Comparison of ENCODE assay signal across 31 cellular contexts in the genomic region with DNA sequence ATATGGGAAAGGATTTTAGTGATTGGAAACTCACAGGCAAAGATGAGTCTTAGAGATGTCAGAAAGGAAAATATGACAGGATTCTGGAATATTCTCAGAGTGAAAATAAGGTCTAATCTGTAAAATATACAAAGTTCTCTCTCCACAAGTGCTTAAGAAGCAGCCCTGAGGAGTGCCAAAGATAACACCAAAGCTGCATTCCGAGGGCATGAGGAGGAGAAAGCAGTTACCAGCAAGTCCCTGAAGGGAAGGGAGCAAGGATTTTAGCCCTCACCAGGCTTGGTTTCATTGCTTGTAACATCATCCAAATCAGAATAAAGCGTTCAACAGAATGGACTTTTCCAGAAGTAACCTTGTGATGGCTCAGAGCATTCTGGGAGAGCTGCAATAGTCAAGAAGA. TPM values are rescaled to one million over a fixed set of nuclear protein-coding genes. Genes with fewer than 3 reads are reported as not detected.
DNase-seq lines count a peak whose midpoint lies in the region; FAIRE-seq and TF ChIP-seq lines count a peak whose summit lies in the region.
"Had no signal": no experiment of that assay in that cellular context is flagged by ENCODE, and none has a peak within 500 bp of the region (broad histone marks: within the 10 kb centered on the region; RNA-seq: fewer than 3 reads in every experiment).

No MANE protein-coding gene starts in this region.

- DNase-seq in HT1080 (ENCODE audit: low read depth) (peak; percentile 36), astrocyte of the spinal cord (ENCODE audit: low read depth, low spot score) (peak; percentile 64), mesendoderm (peak; percentile 18), RCC 7860 (ENCODE audit: low spot score) (no peak), H4 (ENCODE audit: low spot score) (no peak), NCI-H446 (lab: John Stamatoyannopoulos, UW) (no peak), COR-L47 (lab: John Stamatoyannopoulos, UW) (no peak)
- DNase-seq: activated CD4-positive, alpha-beta T cell treated with anti-CD3 and anti-CD28 coated beads for 4 hours; activated naive CD4-positive, alpha-beta T cell treated with anti-CD3 and anti-CD28 coated beads for 36 hours; activated T-cell treated with anti-CD3 and anti-CD28 coated beads, Interleukin-2, amount 50 U/mL, for 4 hours; anterior cingulate cortex; C1 segment of cervical spinal cord; effector memory CD8-positive, alpha-beta T cell; esophagus squamous epithelium; HCEC 1CT; heart left ventricle; MV-4-11; natural killer cell; NCI-H1694 treated with DMSO at 0.1 percent for 48 hours; NCI-H748 treated with DMSO at 0.1 percent for 48 hours; pancreas; T-helper 1 cell had no signal

- no peak for TF ChIP-seq CTCF in astrocyte of the spinal cord (IDR thresholded peaks at IDR 0.05; ENCODE audit: low read depth, low read length)

- H3K4me1 ChIP-seq in ACC112 (ENCODE audit: control insufficient read depth, insufficient read depth, low read length, unreplicated experiment) (peaks cover 35% of the 10 kb centered on the region), mesendoderm (ENCODE audit: control insufficient read depth, low read depth, low read length) (no peaks in the 10 kb centered on the region)
- H3K4me1 ChIP-seq: A549, esophagus squamous epithelium, heart left ventricle, pancreas, right atrium auricular region had no signal

- no peaks in the 10 kb centered on the region for H3K79me1 ChIP-seq in mesendoderm (ENCODE audit: low read length)

- H3K36me3 ChIP-seq in ACC112 (ENCODE audit: insufficient read depth, low read length): no peaks in the 10 kb centered on the region
- no peaks in the 10 kb centered on the region for H3K36me3 ChIP-seq in mesendoderm (ENCODE audit: control insufficient read depth, insufficient read depth, low read length)
- H3K36me3 ChIP-seq: esophagus squamous epithelium, heart left ventricle, pancreas, right atrium auricular region had no signal

- H3K18ac ChIP-seq in mesendoderm (ENCODE audit: low read length): no peak overlapping the region

- peak overlapping the region; percentile 7; the same call in 1 of the 2 replicates for H3K4me3 ChIP-seq in ACC112 (ENCODE audit: low read depth, low read length)
- no peak overlapping the region for H3K4me3 ChIP-seq in astrocyte of the spinal cord (ENCODE audit: low read depth, low read length)
- H3K4me3 ChIP-seq in mesendoderm (ENCODE audit: low read length): no peak overlapping the region
- H3K4me3 ChIP-seq: A549, esophagus squamous epithelium, heart left ventricle, K562, pancreas, right atrium auricular region had no signal

- H2AFZ ChIP-seq in ACC112 (ENCODE audit: low read length, unreplicated experiment): peak overlapping the region; percentile 81

- H3K56ac ChIP-seq in mesendoderm (ENCODE audit: low read length): no peak overlapping the region

- WGBS in mesendoderm (ENCODE audit: extremely low coverage, insufficient coverage, low lambda C conversion rate): no CpG with 5 or more reads among the region's 2 CpGs

- H3K79me2 ChIP-seq in ACC112 (ENCODE audit: control insufficient read depth, insufficient read depth, low read length, unreplicated experiment): no peaks in the 10 kb centered on the region
- H3K79me2 ChIP-seq in mesendoderm (ENCODE audit: control insufficient read depth, insufficient read depth, low read length): no peaks in the 10 kb centered on the region

- peak overlapping the region; percentile 75 for H3K27ac ChIP-seq in ACC112 (ENCODE audit: low read depth, low read length)
- H3K27ac ChIP-seq in mesendoderm (ENCODE audit: low read depth, low read length): no peak overlapping the region
- H3K27ac ChIP-seq: A549, esophagus squamous epithelium, heart left ventricle, pancreas, right atrium auricular region had no signal

- no peak overlapping the region for H2BK15ac ChIP-seq in mesendoderm (replicated peaks; ENCODE audit: low read depth)

- no peak overlapping the region for H3K4ac ChIP-seq in mesendoderm (ENCODE audit: low read depth, low read length)

- no peaks in the 10 kb centered on the region for H3K27me3 ChIP-seq in ACC112 (ENCODE audit: insufficient read depth, low read length)
- no peaks in the 10 kb centered on the region for H3K27me3 ChIP-seq in mesendoderm (ENCODE audit: insufficient read depth, low read length, poor library complexity)
- H3K27me3 ChIP-seq: pancreas, right atrium auricular region had no signal

- H2AK5ac ChIP-seq in mesendoderm (ENCODE audit: low read length): no peak overlapping the region

- H3K9ac ChIP-seq in mesendoderm (ENCODE audit: low read length): no peak overlapping the region

- FAIRE-seq in RCC 7860 (lab: Jason Lieb, UNC): no peak
- FAIRE-seq: A549, colon, K562, pancreas had no signal

- no peak overlapping the region for H2BK5ac ChIP-seq in mesendoderm (ENCODE audit: low read length)

- no peak overlapping the region for H4K8ac ChIP-seq in mesendoderm (ENCODE audit: low read depth, low read length)

- no peak overlapping the region for H2BK120ac ChIP-seq in mesendoderm (ENCODE audit: low read depth, low read length)

- no peak overlapping the region for H4K5ac ChIP-seq in mesendoderm (ENCODE audit: low read length)

- no peak overlapping the region for H3K23ac ChIP-seq in mesendoderm (ENCODE audit: low read length)

- no peak overlapping the region for H3K4me2 ChIP-seq in mesendoderm (ENCODE audit: low read length)
- H3K4me2 ChIP-seq: A549 had no signal

- in situ Hi-C loops in astrocyte of the spinal cord (cut with HindIII; ENCODE audit: low sequenced_read_pairs): no loop called here

RNA-seq across cellular contexts. Expression of a gene that starts 31.4 kb away (rescaled TPM):
- 0.45 and 0.80 TPM in 2 replicates for total RNA-seq in HT1080 (2014; rRNA removed; shearing (Covaris generic))
- polyA plus RNA-seq in HT1080 (2015; cell fraction: cytosol; rRNA removed): 1.5 and 2.1 TPM in 2 replicates
- polyA plus RNA-seq in HT1080 (2015; cell fraction: nucleus; rRNA removed): 4.2 and 6.5 TPM in 2 replicates
- 0.21 TPM for polyA plus RNA-seq in mesendoderm (2013, experiment 1 of 2)
- 0.14 TPM for polyA plus RNA-seq in mesendoderm (2013, experiment 2 of 2)
- 1.7 and 5.3 TPM in 2 replicates for total RNA-seq in H4 (2014; rRNA removed; shearing (Covaris generic))
- total RNA-seq: activated CD8-positive, alpha-beta memory T cell treated with anti-CD3 and anti-CD28 coated beads for 36 hours; activated naive CD4-positive, alpha-beta T cell treated with anti-CD3 and anti-CD28 coated beads for 36 hours; activated T-cell treated with anti-CD3 and anti-CD28 coated beads, Interleukin-2, amount 50 U/mL, for 4 hours; esophagus squamous epithelium; G401; K562; left lobe of liver; natural killer cell; pancreas; right atrium auricular region; Right ventricle myocardium inferior had no signal
- polyA plus RNA-seq: A549, heart left ventricle, K562 had no signal

RNA-seq across cellular contexts. Expression of a gene that starts 50.6 kb away (rescaled TPM):
- 0.23 and 1.3 TPM in 2 replicates for total RNA-seq in HT1080 (2014; rRNA removed; shearing (Covaris generic))
- polyA plus RNA-seq in HT1080 (2015; cell fraction: cytosol; rRNA removed): 2.1 and 2.3 TPM in 2 replicates
- polyA plus RNA-seq in HT1080 (2015; cell fraction: nucleus; rRNA removed): 1.8 and 4.2 TPM in 2 replicates
- 0.29 TPM for polyA plus RNA-seq in mesendoderm (2013, experiment 1 of 2)
- 0.42 TPM for polyA plus RNA-seq in mesendoderm (2013, experiment 2 of 2)
- total RNA-seq in H4 (2014; rRNA removed; shearing (Covaris generic)): 0.35 and 0.51 TPM in 2 replicates
- total RNA-seq: activated CD8-positive, alpha-beta memory T cell treated with anti-CD3 and anti-CD28 coated beads for 36 hours; activated naive CD4-positive, alpha-beta T cell treated with anti-CD3 and anti-CD28 coated beads for 36 hours; activated T-cell treated with anti-CD3 and anti-CD28 coated beads, Interleukin-2, amount 50 U/mL, for 4 hours; G401; K562; left lobe of liver; natural killer cell; pancreas; right atrium auricular region; Right ventricle myocardium inferior had no signal
- polyA plus RNA-seq: A549, K562 had no signal

Comparison
In these comparisons a context has a peak if more than half of its experiments do, and no peak if none do; other contexts are left out.
1. DNase-seq: peak in HT1080 (single experiment), astrocyte of the spinal cord (single experiment) and mesendoderm (single experiment); none in RCC 7860 (single experiment), H4 (single experiment), NCI-H446 (0 of 2) and COR-L47 (single experiment).